8 cellular contexts compared by ENCODE assay signal in genomic region chr11:1572200-1573076, GRCh38. TPM values are rescaled to one million over a fixed set of nuclear protein-coding genes. Genes with fewer than 3 reads are reported as not detected.
DNase-seq lines count a peak whose midpoint lies in the region; ATAC-seq and TF ChIP-seq lines count a peak whose summit lies in the region.

Gene DUSP8, minus strand, starts transcription at chr11:1572271. Its CDS starts 6,445 bp downstream, at chr11:1565826.

- H3K4me2 ChIP-seq in smooth muscle cell = peak within 1 kb of the TSS; percentile 96

- H3K9me3 Mint-ChIP-seq in activated CD4-positive, alpha-beta T cell treated with anti-CD3 and anti-CD28 coated beads for 36 hours (ENCODE audit: low read depth) = no peaks in the 10 kb centered on the region

- no peaks in the 10 kb centered on the region for H3K4me1 ChIP-seq in smooth muscle cell (ENCODE audit: low read depth)

- peak within 1 kb of the TSS; percentile 75 for H2AFZ ChIP-seq in smooth muscle cell (ENCODE audit: low read depth)

- no peaks in the 10 kb centered on the region for H3K9me3 ChIP-seq in smooth muscle cell (replicated peaks; ENCODE audit: low read depth)

- no peak for TF ChIP-seq CTCF in smooth muscle cell (IDR thresholded peaks at IDR 0.05; ENCODE audit: borderline replicate concordance, insufficient read depth, poor library complexity, severe bottlenecking)

- peaks cover 2% of the 10 kb centered on the region for H3K27me3 Mint-ChIP-seq in activated CD4-positive, alpha-beta T cell treated with anti-CD3 and anti-CD28 coated beads for 36 hours

- peak within 1 kb of the TSS; percentile 75 for H3K4me3 ChIP-seq in smooth muscle cell

- H3K79me2 ChIP-seq in smooth muscle cell (ENCODE audit: low read depth) = peaks cover 6% of the 10 kb centered on the region

- H4K20me1 ChIP-seq in smooth muscle cell (ENCODE audit: low read depth) = peaks cover 37% of the 10 kb centered on the region

- intact Hi-C loops in activated CD4-positive, alpha-beta T cell treated with anti-CD3 and anti-CD28 coated beads for 36 hours (cut with DNase I, micrococcal nuclease) = loop anchor here (1.0 to 10.0 kb wide), 12 partner anchors 35 to 826 kb away; partner anchors contain the start of genes AP2A2 (in 1 of the 2), BRSK2 (in 1 of the 2), LSP1 (in 1 of the 2) and POLR2L (in 1 of the 2)

- CTCF ChIA-PET in activated CD4-positive, alpha-beta T cell treated with anti-CD3 and anti-CD28 coated beads for 36 hours (lab: Charles Lee) = interaction anchor here (3.9 kb wide), 1 partner anchor 26 kb away, joined by 46 read pairs; no protein-coding TSS in a partner anchor

- 2% methylated on average over 55 of the region's 123 CpGs for WGBS in smooth muscle cell (ENCODE audit: low lambda C conversion rate)

- H3K4me3 Mint-ChIP-seq in activated CD4-positive, alpha-beta T cell treated with anti-CD3 and anti-CD28 coated beads for 36 hours = peak within 1 kb of the TSS; percentile 51

- peak within 1 kb of the TSS; percentile 20 for H3K27ac ChIP-seq in smooth muscle cell (ENCODE audit: low read depth)

- H3K36me3 ChIP-seq in smooth muscle cell (ENCODE audit: low read depth) = no peaks in the 10 kb centered on the region

- peak; percentile 46 for ATAC-seq in HG02870 (IDR thresholded peaks at IDR 0.05; ENCODE audit: unreplicated experiment)
- ATAC-seq in activated CD4-positive, alpha-beta T cell treated with anti-CD3 and anti-CD28 coated beads for 36 hours = peak; percentile 64

- no peak within 1 kb of the TSS for H3K27ac Mint-ChIP-seq in activated CD4-positive, alpha-beta T cell treated with anti-CD3 and anti-CD28 coated beads for 36 hours

- no peaks in the 10 kb centered on the region for H3K36me3 Mint-ChIP-seq in activated CD4-positive, alpha-beta T cell treated with anti-CD3 and anti-CD28 coated beads for 36 hours (ENCODE audit: low read depth)

- peak within 1 kb of the TSS; percentile 97 for H3K9ac ChIP-seq in smooth muscle cell (ENCODE audit: low read depth)

- H3K27me3 ChIP-seq in smooth muscle cell (ENCODE audit: low read depth) = peaks cover 29% of the 10 kb centered on the region

- no peaks in the 10 kb centered on the region for H3F3A ChIP-seq in smooth muscle cell (ENCODE audit: low read depth)

- DNase-seq in GDM1 (lab: John Stamatoyannopoulos, UW) (peak; percentile 26), NCI-H2196 (lab: John Stamatoyannopoulos, UW; ENCODE audit: unreplicated experiment) (peak; percentile 90), cerebellar nuclear complex (lab: John Stamatoyannopoulos, UW) (peak; percentile 37 to 75), islet precursor cell (peak; percentile 88), smooth muscle cell (lab: John Stamatoyannopoulos, UW; ENCODE audit: unreplicated experiment) (peak; percentile 74), OCI-M2 (lab: John Stamatoyannopoulos, UW; ENCODE audit: unreplicated experiment) (no peak)
- DNase-seq in activated CD4-positive, alpha-beta T cell treated with anti-CD3 and anti-CD28 coated beads for 36 hours = peak; percentile 96

- peaks cover 9% of the 10 kb centered on the region for H3K4me1 Mint-ChIP-seq in activated CD4-positive, alpha-beta T cell treated with anti-CD3 and anti-CD28 coated beads for 36 hours

- POLR2A ChIA-PET in activated CD4-positive, alpha-beta T cell treated with anti-CD3 and anti-CD28 coated beads for 36 hours (lab: Charles Lee) = no interaction called here

RNA-seq across cellular contexts. Expression of gene DUSP8, which starts in this region (rescaled TPM):
- 1 to 10 TPM; 1.3 to 2.8 TPM for total RNA-seq in activated CD4-positive, alpha-beta T cell treated with anti-CD3 and anti-CD28 coated beads for 36 hours
- total RNA-seq in smooth muscle cell = 2.2 and 6.3 TPM in 2 replicates
- 5.0 and 8.2 TPM in 2 replicates for polyA plus RNA-seq in smooth muscle cell
